22 cellular contexts compared by ENCODE assay signal in the genomic region with DNA sequence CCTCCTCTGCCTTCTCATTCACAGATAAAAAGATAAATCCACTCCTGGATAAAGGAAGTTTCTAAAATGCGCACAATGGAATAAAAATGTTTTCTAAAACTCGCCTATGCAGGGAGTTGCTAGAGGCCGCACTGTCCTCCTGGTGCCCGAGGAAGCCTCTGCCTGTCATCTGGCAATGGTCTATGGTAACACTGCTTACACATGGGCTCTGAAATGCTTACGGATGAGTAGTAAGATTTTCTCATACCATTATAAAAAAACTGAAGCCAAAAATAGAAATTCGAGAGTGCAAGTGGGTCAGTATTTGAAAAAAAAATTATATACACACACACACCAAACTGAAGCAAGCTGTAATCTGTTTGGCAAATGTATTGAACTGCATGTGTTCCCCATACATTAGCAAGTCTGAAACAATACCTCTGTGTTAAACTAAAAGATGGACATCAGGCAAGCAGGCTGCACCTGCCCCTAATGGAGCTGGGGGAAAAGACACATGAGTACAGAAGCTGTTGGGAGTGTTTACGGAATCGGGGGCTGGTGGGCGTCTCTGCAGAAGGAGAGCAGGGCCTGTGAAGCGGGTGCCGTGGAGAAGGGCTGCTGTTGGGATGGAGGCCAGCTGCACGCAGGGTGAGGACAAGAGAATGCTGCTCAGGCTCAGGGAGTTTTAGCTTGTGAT.
DNase-seq lines count a peak whose midpoint lies in the region; ATAC-seq and TF ChIP-seq lines count a peak whose summit lies in the region.
"Had no signal": no experiment of that assay in that cellular context is flagged by ENCODE, and none has a peak within 500 bp of the region (broad histone marks: within the 10 kb centered on the region; RNA-seq: fewer than 3 reads in every experiment).

No MANE protein-coding gene starts in this region.

- intact Hi-C loops in breast epithelium (cut with DNase I; ENCODE audit: low total_unique reads) = loop anchor here (10.0 kb wide), 1 partner anchor 498 kb away; no protein-coding TSS in a partner anchor

- ATAC-seq in GM23338 (no peak; the same call in 2 of the 3 replicates), GM18907 (IDR thresholded peaks at IDR 0.05; ENCODE audit: unreplicated experiment) (no peak), HG02623 (IDR thresholded peaks at IDR 0.05; ENCODE audit: unreplicated experiment) (no peak)
- ATAC-seq: K562 had no signal

- DNase-seq in NCI-H1092 treated with DMSO at 0.1 percent for 48 hours (lab: John Stamatoyannopoulos, UW) (peak; percentile 29), NCI-H1092 (lab: John Stamatoyannopoulos, UW) (no peak), GM23338 (ENCODE audit: low spot score) (no peak), SHP77 (lab: John Stamatoyannopoulos, UW) (peak; percentile 49 to 72), glutamatergic neuron (peak; percentile 71), breast epithelium (ENCODE audit: low spot score in 2 of 2) (no peak)
- DNase-seq: BE2C; CD4-positive, CD25-positive, alpha-beta regulatory T cell; COR-L47; DMS 273 treated with DMSO at 0.1 percent for 48 hours; DND-41; HCEC 1CT; NCI-H1417 treated with DMSO at 0.1 percent for 48 hours; NCI-H187 treated with DMSO at 0.1 percent for 48 hours; NCI-H2171; PC-9 had no signal

- peaks cover 4% of the 10 kb centered on the region; the same call in 2 of the 3 replicates for H3K4me1 Mint-ChIP-seq in GM23338
- peaks cover 16% of the 10 kb centered on the region for H3K4me1 Mint-ChIP-seq in glutamatergic neuron (ENCODE audit: low read depth, unreplicated experiment)
- H3K4me1 Mint-ChIP-seq: CD4-positive, CD25-positive, alpha-beta regulatory T cell had no signal

- no peaks in the 10 kb centered on the region for H3K36me3 Mint-ChIP-seq in GM23338 (ENCODE audit: low read depth)
- peaks cover 7% of the 10 kb centered on the region for H3K36me3 Mint-ChIP-seq in glutamatergic neuron (ENCODE audit: unreplicated experiment)
- H3K36me3 Mint-ChIP-seq: CD4-positive, CD25-positive, alpha-beta regulatory T cell had no signal

- no peak overlapping the region for H3K4me2 ChIP-seq in GM23338
- H3K4me2 ChIP-seq: PC-9 had no signal

- H3K36me3 ChIP-seq in GM23338 (ENCODE audit: insufficient read depth) = no peaks in the 10 kb centered on the region
- H3K36me3 ChIP-seq in breast epithelium = no peaks in the 10 kb centered on the region
- H3K36me3 ChIP-seq: BE2C, SJSA1 had no signal

- TF ChIP-seq POLR2A in breast epithelium (IDR thresholded peaks at IDR 0.05) = no peak

- H2AFZ ChIP-seq in GM23338 = peak overlapping the region; percentile 52; the same call in 1 of the 2 replicates
- H2AFZ ChIP-seq: PC-9 had no signal

- H3K4me3 Mint-ChIP-seq in GM23338 (no peak overlapping the region), glutamatergic neuron (ENCODE audit: unreplicated experiment) (no peak overlapping the region)
- H3K4me3 Mint-ChIP-seq: CD4-positive, CD25-positive, alpha-beta regulatory T cell had no signal

- H3K27me3 Mint-ChIP-seq in GM23338 (ENCODE audit: insufficient read depth, low read depth, poor library complexity) (peaks cover 3% of the 10 kb centered on the region), glutamatergic neuron (ENCODE audit: unreplicated experiment) (peaks cover 4% of the 10 kb centered on the region)
- H3K27me3 Mint-ChIP-seq: CD4-positive, CD25-positive, alpha-beta regulatory T cell had no signal

- no peaks in the 10 kb centered on the region for H3K79me2 ChIP-seq in GM23338 (replicated peaks; ENCODE audit: insufficient read depth)

- H4K20me1 ChIP-seq in GM23338 (replicated peaks; ENCODE audit: insufficient read depth) = no peaks in the 10 kb centered on the region

- H3K4me1 ChIP-seq in GM23338 (ENCODE audit: insufficient read depth) (no peaks in the 10 kb centered on the region), breast epithelium (no peaks in the 10 kb centered on the region)
- H3K4me1 ChIP-seq: BE2C had no signal

- H3K9me3 Mint-ChIP-seq in GM23338 (no peaks in the 10 kb centered on the region), glutamatergic neuron (ENCODE audit: unreplicated experiment) (peaks cover 4% of the 10 kb centered on the region)

- H3K9me3 ChIP-seq in breast epithelium = no peaks in the 10 kb centered on the region
- H3K9me3 ChIP-seq: BE2C, SJSA1 had no signal

- H3K4me3 ChIP-seq in GM23338 (no peak overlapping the region), breast epithelium (no peak overlapping the region)
- H3K4me3 ChIP-seq: K562, PC-9, SJSA1 had no signal

- H3K27ac Mint-ChIP-seq in GM23338 (no peak overlapping the region), glutamatergic neuron (ENCODE audit: unreplicated experiment) (peak overlapping the region; percentile 45)
- H3K27ac Mint-ChIP-seq: CD4-positive, CD25-positive, alpha-beta regulatory T cell had no signal

- no peaks in the 10 kb centered on the region for H3F3A ChIP-seq in GM23338 (replicated peaks; ENCODE audit: low read depth)

- no peaks in the 10 kb centered on the region for H3K27me3 ChIP-seq in GM23338 (ENCODE audit: insufficient read depth)
- no peaks in the 10 kb centered on the region for H3K27me3 ChIP-seq in breast epithelium
- H3K27me3 ChIP-seq: BE2C, SJSA1 had no signal

- TF ChIP-seq CTCF in GM23338 (conservative IDR thresholded peaks at IDR 0.05; ENCODE audit: low read depth in 2 of 2) = no peak
- no peak for TF ChIP-seq CTCF in glutamatergic neuron (IDR thresholded peaks at IDR 0.05; ENCODE audit: partially characterized antibody, unreplicated experiment)
- TF ChIP-seq CTCF in breast epithelium (IDR thresholded peaks at IDR 0.05) = no peak

- H3K27ac ChIP-seq in GM23338 (ENCODE audit: low read depth) (no peak overlapping the region), breast epithelium (no peak overlapping the region)
- H3K27ac ChIP-seq: 22Rv1, PC-9, RWPE1, SJSA1 had no signal

- H3K9me2 ChIP-seq in GM23338 (ENCODE audit: insufficient read depth) = peaks cover 3% of the 10 kb centered on the region; the same call in 1 of the 2 replicates

TF ChIP-seq in GM23338, 12 proteins besides CTCF, POLR2A, EP300 and RAD21 (continues in another document):
- no peak for TF ChIP-seq NANOG (IDR thresholded peaks at IDR 0.05; ENCODE audit: borderline replicate concordance)
- no peak for TF ChIP-seq ZNF114 (CRISPR knock-in tag; IDR thresholded peaks at IDR 0.05)
- no peak for TF ChIP-seq POLR2AphosphoS5 (IDR thresholded peaks at IDR 0.05; ENCODE audit: low read depth)
- TF ChIP-seq CREB1 (CRISPR knock-in tag; IDR thresholded peaks at IDR 0.05; ENCODE audit: low read depth) = no peak
- TF ChIP-seq, protein P1, sequence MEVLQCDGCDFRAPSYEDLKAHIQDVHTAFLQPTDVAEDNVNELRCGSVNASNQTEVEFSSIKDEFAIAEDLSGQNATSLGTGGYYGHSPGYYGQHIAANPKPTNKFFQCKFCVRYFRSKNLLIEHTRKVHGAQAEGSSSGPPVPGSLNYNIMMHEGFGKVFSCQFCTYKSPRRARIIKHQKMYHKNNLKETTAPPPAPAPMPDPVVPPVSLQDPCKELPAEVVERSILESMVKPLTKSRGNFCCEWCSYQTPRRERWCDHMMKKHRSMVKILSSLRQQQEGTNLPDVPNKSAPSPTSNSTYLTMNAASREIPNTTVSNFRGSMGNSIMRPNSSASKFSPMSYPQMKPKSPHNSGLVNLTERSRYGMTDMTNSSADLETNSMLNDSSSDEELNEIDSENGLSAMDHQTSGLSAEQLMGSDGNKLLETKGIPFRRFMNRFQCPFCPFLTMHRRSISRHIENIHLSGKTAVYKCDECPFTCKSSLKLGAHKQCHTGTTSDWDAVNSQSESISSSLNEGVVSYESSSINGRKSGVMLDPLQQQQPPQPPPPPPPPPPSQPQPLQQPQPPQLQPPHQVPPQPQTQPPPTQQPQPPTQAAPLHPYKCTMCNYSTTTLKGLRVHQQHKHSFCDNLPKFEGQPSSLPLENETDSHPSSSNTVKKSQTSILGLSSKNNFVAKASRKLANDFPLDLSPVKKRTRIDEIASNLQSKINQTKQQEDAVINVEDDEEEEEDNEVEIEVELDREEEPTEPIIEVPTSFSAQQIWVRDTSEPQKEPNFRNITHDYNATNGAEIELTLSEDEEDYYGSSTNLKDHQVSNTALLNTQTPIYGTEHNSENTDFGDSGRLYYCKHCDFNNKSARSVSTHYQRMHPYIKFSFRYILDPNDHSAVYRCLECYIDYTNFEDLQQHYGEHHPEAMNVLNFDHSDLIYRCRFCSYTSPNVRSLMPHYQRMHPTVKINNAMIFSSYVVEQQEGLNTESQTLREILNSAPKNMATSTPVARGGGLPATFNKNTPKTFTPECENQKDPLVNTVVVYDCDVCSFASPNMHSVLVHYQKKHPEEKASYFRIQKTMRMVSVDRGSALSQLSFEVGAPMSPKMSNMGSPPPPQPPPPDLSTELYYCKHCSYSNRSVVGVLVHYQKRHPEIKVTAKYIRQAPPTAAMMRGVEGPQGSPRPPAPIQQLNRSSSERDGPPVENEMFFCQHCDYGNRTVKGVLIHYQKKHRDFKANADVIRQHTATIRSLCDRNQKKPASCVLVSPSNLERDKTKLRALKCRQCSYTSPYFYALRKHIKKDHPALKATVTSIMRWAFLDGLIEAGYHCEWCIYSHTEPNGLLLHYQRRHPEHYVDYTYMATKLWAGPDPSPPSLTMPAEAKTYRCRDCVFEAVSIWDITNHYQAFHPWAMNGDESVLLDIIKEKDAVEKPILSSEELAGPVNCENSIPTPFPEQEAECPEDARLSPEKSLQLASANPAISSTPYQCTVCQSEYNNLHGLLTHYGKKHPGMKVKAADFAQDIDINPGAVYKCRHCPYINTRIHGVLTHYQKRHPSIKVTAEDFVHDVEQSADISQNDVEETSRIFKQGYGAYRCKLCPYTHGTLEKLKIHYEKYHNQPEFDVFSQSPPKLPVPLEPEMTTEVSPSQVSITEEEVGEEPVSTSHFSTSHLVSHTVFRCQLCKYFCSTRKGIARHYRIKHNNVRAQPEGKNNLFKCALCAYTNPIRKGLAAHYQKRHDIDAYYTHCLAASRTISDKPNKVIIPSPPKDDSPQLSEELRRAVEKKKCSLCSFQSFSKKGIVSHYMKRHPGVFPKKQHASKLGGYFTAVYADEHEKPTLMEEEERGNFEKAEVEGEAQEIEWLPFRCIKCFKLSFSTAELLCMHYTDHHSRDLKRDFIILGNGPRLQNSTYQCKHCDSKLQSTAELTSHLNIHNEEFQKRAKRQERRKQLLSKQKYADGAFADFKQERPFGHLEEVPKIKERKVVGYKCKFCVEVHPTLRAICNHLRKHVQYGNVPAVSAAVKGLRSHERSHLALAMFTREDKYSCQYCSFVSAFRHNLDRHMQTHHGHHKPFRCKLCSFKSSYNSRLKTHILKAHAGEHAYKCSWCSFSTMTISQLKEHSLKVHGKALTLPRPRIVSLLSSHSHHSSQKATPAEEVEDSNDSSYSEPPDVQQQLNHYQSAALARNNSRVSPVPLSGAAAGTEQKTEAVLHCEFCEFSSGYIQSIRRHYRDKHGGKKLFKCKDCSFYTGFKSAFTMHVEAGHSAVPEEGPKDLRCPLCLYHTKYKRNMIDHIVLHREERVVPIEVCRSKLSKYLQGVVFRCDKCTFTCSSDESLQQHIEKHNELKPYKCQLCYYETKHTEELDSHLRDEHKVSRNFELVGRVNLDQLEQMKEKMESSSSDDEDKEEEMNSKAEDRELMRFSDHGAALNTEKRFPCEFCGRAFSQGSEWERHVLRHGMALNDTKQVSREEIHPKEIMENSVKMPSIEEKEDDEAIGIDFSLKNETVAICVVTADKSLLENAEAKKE (CRISPR knock-in tag; IDR thresholded peaks at IDR 0.05) = no peak
- no peak for TF ChIP-seq EZH2phosphoT487 (IDR thresholded peaks at IDR 0.05; ENCODE audit: unreplicated experiment)

Comparison
In these comparisons a context has a peak if more than half of its experiments do, and no peak if none do; other contexts are left out.
1. DNase-seq: peak in NCI-H1092 treated with DMSO at 0.1 percent for 48 hours (single experiment), SHP77 (2 of 2) and glutamatergic neuron (single experiment); none in NCI-H1092 (single experiment), GM23338 (single experiment) and breast epithelium (0 of 2).